Comparison of ENCODE assay signal across 1 cellular context in genomic region chr12:49276304-49277290, GRCh38.
TF ChIP-seq lines count a peak whose summit lies in the region.

No MANE protein-coding gene starts in this region.

TF ChIP-seq in IMR-90, 13 proteins besides CTCF, POLR2A, EP300 and RAD21:
- TF ChIP-seq FOS (IDR thresholded peaks at IDR 0.05; ENCODE audit: low read depth, low read length) (no peak), RFX5 (IDR thresholded peaks at IDR 0.05; ENCODE audit: low read depth, low read length) (no peak), NFE2L2 (IDR thresholded peaks at IDR 0.05; ENCODE audit: low read depth, low read length) (no peak), ELK1 (IDR thresholded peaks at IDR 0.05; ENCODE audit: borderline replicate concordance, low read depth, low read length) (no peak)
